26 cellular contexts compared by ENCODE assay signal in genomic region chr16:89582614-89583196, GRCh38. TPM values are rescaled to one million over a fixed set of nuclear protein-coding genes. Genes with fewer than 3 reads are reported as not detected.
DNase-seq lines count a peak whose midpoint lies in the region; ATAC-seq and TF ChIP-seq lines count a peak whose summit lies in the region.
"Had no signal": no experiment of that assay in that cellular context is flagged by ENCODE, and none has a peak within 500 bp of the region (broad histone marks: within the 10 kb centered on the region; RNA-seq: fewer than 3 reads in every experiment).

No MANE protein-coding gene starts in this region.

- H3K9me2 ChIP-seq in PC-9 (ENCODE audit: insufficient read depth) = no peaks in the 10 kb centered on the region

- H3K4me3 Mint-ChIP-seq in CD8-positive, alpha-beta T cell = no peak overlapping the region
- H3K4me3 Mint-ChIP-seq: activated CD4-positive, alpha-beta memory T cell treated with anti-CD3 and anti-CD28 coated beads for 36 hours; CD8-positive, alpha-beta memory T cell; memory B cell; natural killer cell treated with Interleukin-12 subunit alpha and Interleukin-12 subunit beta and Interleukin-15 and Interleukin-18, amount 100 ng/mL, for 72 hours; T-helper 17 cell had no signal

- no peaks in the 10 kb centered on the region for H3K9me3 ChIP-seq in PC-9 (ENCODE audit: insufficient read depth, low read depth)
- peaks cover 2% of the 10 kb centered on the region for H3K9me3 ChIP-seq in fibroblast of lung (ENCODE audit: control insufficient read depth, insufficient read depth, low read depth, low read length)
- H3K9me3 ChIP-seq in neuronal stem cell (replicated peaks in 1 of 2; ENCODE audit: control insufficient read depth in 2 of 2, insufficient read depth in 1 of 2, low read depth in 1 of 2, low read length in 2 of 2) = peaks cover 0 to 3% of the 10 kb centered on the region in 2 donors
- H3K9me3 ChIP-seq in CD8-positive, alpha-beta T cell (ENCODE audit: low read length) = no peaks in the 10 kb centered on the region
- no peaks in the 10 kb centered on the region for H3K9me3 ChIP-seq in ascending aorta
- H3K9me3 ChIP-seq: heart left ventricle, suprapubic skin had no signal

- peak overlapping the region; percentile 71 for H3K14ac ChIP-seq in neuronal stem cell (ENCODE audit: low read length)

- no peak overlapping the region for H3K4ac ChIP-seq in neuronal stem cell (ENCODE audit: low read length)

- no peaks in the 10 kb centered on the region for H3K79me1 ChIP-seq in neuronal stem cell (ENCODE audit: low read depth, low read length)

- H3K9me3 Mint-ChIP-seq in CD8-positive, alpha-beta T cell = no peaks in the 10 kb centered on the region
- H3K9me3 Mint-ChIP-seq: activated CD4-positive, alpha-beta memory T cell treated with anti-CD3 and anti-CD28 coated beads for 36 hours; CD8-positive, alpha-beta memory T cell; memory B cell; natural killer cell treated with Interleukin-12 subunit alpha and Interleukin-12 subunit beta and Interleukin-15 and Interleukin-18, amount 100 ng/mL, for 72 hours had no signal

- intact Hi-C loops in PC-9 (cut with micrococcal nuclease; ENCODE audit: unreplicated experiment) (no loop called here), ascending aorta (cut with DNase I) (no loop called here)
- intact Hi-C loops in CD8-positive, alpha-beta T cell (cut with DNase I, micrococcal nuclease) = no loop called here

- H2BK5ac ChIP-seq in neuronal stem cell (ENCODE audit: low read length) = peak overlapping the region; percentile 66

- DNase-seq in PC-9 (no peak), fibroblast of lung (ENCODE audit: low read depth in 2 of 2) (no peak), neuronal stem cell (ENCODE audit: low spot score) (no peak), HuH-7.5 (ENCODE audit: low spot score) (no peak), ascending aorta (ENCODE audit: low spot score in 2 of 2) (no peak)
- DNase-seq in CD8-positive, alpha-beta T cell = no peak
- DNase-seq in stimulated activated CD4-positive, alpha-beta T cell treated with anti-CD3 and anti-CD28 coated beads, Interleukin-4, amount 100 ng/mL, for 24 hours = no peak
- DNase-seq: activated CD4-positive, alpha-beta memory T cell treated with anti-CD3 and anti-CD28 coated beads for 36 hours; activated T-cell treated with anti-CD3 and anti-CD28 coated beads for 4 hours; amygdala; CD8-positive, alpha-beta memory T cell; cerebellar nuclear complex; DND-41; heart left ventricle; NCI-H526; SIG-M5; WERI-Rb-1 had no signal

- H3K4me3 ChIP-seq in ACC112 (ENCODE audit: low read depth, low read length) (no peak overlapping the region), PC-9 (no peak overlapping the region), fibroblast of lung (replicated peaks in 1 of 4; ENCODE audit: control extremely low read depth in 1 of 4, insufficient read depth in 1 of 4, low read depth in 3 of 4, low read length in 4 of 4) (no peak overlapping the region), neuronal stem cell (ENCODE audit: low read length in 2 of 2) (no peak overlapping the region), ascending aorta (no peak overlapping the region)
- no peak overlapping the region for H3K4me3 ChIP-seq in CD8-positive, alpha-beta T cell (ENCODE audit: low read depth, low read length)
- H3K4me3 ChIP-seq: heart left ventricle, K562, skin epidermis, suprapubic skin had no signal

- H2AFZ ChIP-seq in ACC112 (ENCODE audit: low read length, unreplicated experiment) (no peak overlapping the region), PC-9 (no peak overlapping the region), fibroblast of lung (ENCODE audit: low read length) (no peak overlapping the region), neuronal stem cell (ENCODE audit: low read length) (peak overlapping the region; percentile 34)

- POLR2A ChIA-PET in PC-9 (lab: Charles Lee; ENCODE audit: unreplicated experiment) = interaction anchor here (0.7 kb wide), 1 partner anchor 8 kb away, joined by 4 read pairs; no protein-coding TSS in a partner anchor
- POLR2A ChIA-PET in CD8-positive, alpha-beta T cell (lab: Charles Lee) = no interaction called here

- BruUV-seq in PC-9 (replicated peaks; lab: Mats Ljungman, UMichigan) = no TSS peak

- H3K9ac ChIP-seq in fibroblast of lung (ENCODE audit: insufficient read depth, low read length) (peak overlapping the region; percentile 52), neuronal stem cell (ENCODE audit: low read depth, low read length, poor library complexity) (peak overlapping the region; percentile 60)

- no peak overlapping the region for H4K8ac ChIP-seq in neuronal stem cell (ENCODE audit: low read depth, low read length)

- peak overlapping the region; percentile 63 for H2AK5ac ChIP-seq in neuronal stem cell (ENCODE audit: low read depth, low read length)

- WGBS in neuronal stem cell (ENCODE audit: extremely low coverage in 2 of 2, insufficient read length in 2 of 2, insufficient replicate concordance in 1 of 2), 2 donors = no CpG with 5 or more reads among the region's 19 CpGs

- H3K79me2 ChIP-seq in ACC112 (ENCODE audit: control insufficient read depth, insufficient read depth, low read length, unreplicated experiment) = peaks cover 3% of the 10 kb centered on the region
- no peaks in the 10 kb centered on the region for H3K79me2 ChIP-seq in PC-9 (ENCODE audit: low read depth)
- no peaks in the 10 kb centered on the region for H3K79me2 ChIP-seq in fibroblast of lung (ENCODE audit: control insufficient read depth, insufficient read depth, low read length)

- peak overlapping the region; percentile 73 for H3K23ac ChIP-seq in neuronal stem cell (ENCODE audit: low read depth, low read length, poor library complexity)

- H3K36me3 Mint-ChIP-seq in CD8-positive, alpha-beta T cell = no peaks in the 10 kb centered on the region
- H3K36me3 Mint-ChIP-seq: activated CD4-positive, alpha-beta memory T cell treated with anti-CD3 and anti-CD28 coated beads for 36 hours; CD8-positive, alpha-beta memory T cell; memory B cell; natural killer cell treated with Interleukin-12 subunit alpha and Interleukin-12 subunit beta and Interleukin-15 and Interleukin-18, amount 100 ng/mL, for 72 hours had no signal

- no peak overlapping the region for H2BK12ac ChIP-seq in neuronal stem cell (ENCODE audit: low read length)

- TF ChIP-seq CTCF in PC-9 (conservative IDR thresholded peaks at IDR 0.05) = no peak
- TF ChIP-seq CTCF in fibroblast of lung (conservative IDR thresholded peaks at IDR 0.05 in 1 of 2, IDR thresholded peaks at IDR 0.05 in 1 of 2; ENCODE audit: low read depth in 1 of 2, low read length in 2 of 2) = no peak
- TF ChIP-seq CTCF in CD8-positive, alpha-beta T cell (IDR thresholded peaks at IDR 0.05) = no peak
- TF ChIP-seq CTCF in ascending aorta (IDR thresholded peaks at IDR 0.05) = no peak

- no peaks in the 10 kb centered on the region for H3K4me1 Mint-ChIP-seq in CD8-positive, alpha-beta T cell (ENCODE audit: low read depth)
- H3K4me1 Mint-ChIP-seq: memory B cell, T-helper 17 cell had no signal

- ATAC-seq in CD8-positive, alpha-beta T cell = no peak
- ATAC-seq: K562, T-helper 17 cell had no signal

- H3K27me3 Mint-ChIP-seq in CD8-positive, alpha-beta T cell (ENCODE audit: low read depth) = peaks cover 2% of the 10 kb centered on the region
- H3K27me3 Mint-ChIP-seq: activated CD4-positive, alpha-beta memory T cell treated with anti-CD3 and anti-CD28 coated beads for 36 hours; CD8-positive, alpha-beta memory T cell; memory B cell; T-helper 17 cell had no signal

- no peak overlapping the region for H2BK120ac ChIP-seq in neuronal stem cell (ENCODE audit: low read depth, low read length)

- peak overlapping the region; percentile 94 for H3K27ac ChIP-seq in ACC112 (ENCODE audit: low read depth, low read length)
- H3K27ac ChIP-seq in PC-9 = peak overlapping the region; percentile 61
- peak overlapping the region; percentile 83 for H3K27ac ChIP-seq in fibroblast of lung (ENCODE audit: insufficient read depth, low read length)
- no peak overlapping the region for H3K27ac ChIP-seq in neuronal stem cell (replicated peaks; ENCODE audit: low read length)
- H3K27ac ChIP-seq in CD8-positive, alpha-beta T cell (ENCODE audit: low read depth, low read length) = no peak overlapping the region
- no peak overlapping the region for H3K27ac ChIP-seq in ascending aorta
- H3K27ac ChIP-seq: heart left ventricle, suprapubic skin, WERI-Rb-1 had no signal

- H4K91ac ChIP-seq in neuronal stem cell (ENCODE audit: low read depth, low read length, poor library complexity) = no peak overlapping the region

- H3K18ac ChIP-seq in neuronal stem cell (ENCODE audit: low read length) = peak overlapping the region; percentile 71

- no peak overlapping the region for H3K27ac Mint-ChIP-seq in CD8-positive, alpha-beta T cell
- H3K27ac Mint-ChIP-seq: activated CD4-positive, alpha-beta memory T cell treated with anti-CD3 and anti-CD28 coated beads for 36 hours; CD8-positive, alpha-beta memory T cell; HFFc6; memory B cell; natural killer cell treated with Interleukin-12 subunit alpha and Interleukin-12 subunit beta and Interleukin-15 and Interleukin-18, amount 100 ng/mL, for 72 hours; progenitor cell of endocrine pancreas; T-helper 17 cell had no signal

- peaks cover 35% of the 10 kb centered on the region for H3K4me1 ChIP-seq in ACC112 (ENCODE audit: control insufficient read depth, insufficient read depth, low read length, unreplicated experiment)
- peaks cover 22% of the 10 kb centered on the region for H3K4me1 ChIP-seq in PC-9 (replicated peaks; ENCODE audit: insufficient read depth)
- peaks cover 17% of the 10 kb centered on the region for H3K4me1 ChIP-seq in fibroblast of lung (ENCODE audit: control insufficient read depth, extremely low read depth, insufficient read depth, low read length)
- H3K4me1 ChIP-seq in neuronal stem cell (ENCODE audit: control insufficient read depth in 2 of 2, insufficient read depth in 1 of 2, low read depth in 1 of 2, low read length in 2 of 2) = peaks cover 2 to 11% of the 10 kb centered on the region in 2 donors
- no peaks in the 10 kb centered on the region for H3K4me1 ChIP-seq in CD8-positive, alpha-beta T cell (ENCODE audit: insufficient read depth, low read length)
- no peaks in the 10 kb centered on the region for H3K4me1 ChIP-seq in ascending aorta

- CTCF ChIA-PET in PC-9 (lab: Charles Lee) = no interaction called here
- CTCF ChIA-PET in CD8-positive, alpha-beta T cell (lab: Charles Lee) = no interaction called here

- H3K36me3 ChIP-seq in ACC112 (ENCODE audit: insufficient read depth, low read length) (peaks cover 26% of the 10 kb centered on the region; the same call in 1 of the 2 replicates), PC-9 (ENCODE audit: low read depth) (peaks cover 6% of the 10 kb centered on the region), fibroblast of lung (ENCODE audit: control insufficient read depth, insufficient read depth, low read length) (peaks cover 8% of the 10 kb centered on the region), neuronal stem cell (replicated peaks in 1 of 2; ENCODE audit: control insufficient read depth in 2 of 2, insufficient read depth in 2 of 2, low read length in 2 of 2) (no peaks in the 10 kb centered on the region), ascending aorta (no peaks in the 10 kb centered on the region)
- no peaks in the 10 kb centered on the region for H3K36me3 ChIP-seq in CD8-positive, alpha-beta T cell (ENCODE audit: insufficient read depth, low read length)
- H3K36me3 ChIP-seq: heart left ventricle, suprapubic skin, WERI-Rb-1 had no signal

- H3K27me3 ChIP-seq in ACC112 (ENCODE audit: insufficient read depth, low read length) (no peaks in the 10 kb centered on the region), PC-9 (ENCODE audit: insufficient read depth, low read depth) (no peaks in the 10 kb centered on the region), fibroblast of lung (ENCODE audit: control insufficient read depth, insufficient read depth, low read length) (no peaks in the 10 kb centered on the region), neuronal stem cell (ENCODE audit: control insufficient read depth in 3 of 3, insufficient read depth in 3 of 3, low read depth in 1 of 3, low read length in 3 of 3) (no peaks in the 10 kb centered on the region), ascending aorta (no peaks in the 10 kb centered on the region)
- no peaks in the 10 kb centered on the region for H3K27me3 ChIP-seq in CD8-positive, alpha-beta T cell (ENCODE audit: insufficient read depth, low read length)
- H3K27me3 ChIP-seq: heart left ventricle, suprapubic skin had no signal

- H3F3A ChIP-seq in PC-9 (ENCODE audit: insufficient read depth, low read depth) = peaks cover 38% of the 10 kb centered on the region

- H4K20me1 ChIP-seq in PC-9 (ENCODE audit: insufficient read depth) (no peaks in the 10 kb centered on the region), fibroblast of lung (ENCODE audit: control insufficient read depth, extremely low read depth, insufficient read depth, low read length) (no peaks in the 10 kb centered on the region)

- H3K4me2 ChIP-seq in PC-9 (peak overlapping the region; percentile 47), fibroblast of lung (ENCODE audit: extremely low read depth, insufficient read depth, low read length) (no peak overlapping the region), neuronal stem cell (ENCODE audit: insufficient read depth, low read length, poor library complexity, severe bottlenecking) (no peak overlapping the region)

- peak overlapping the region; percentile 49 for H2BK15ac ChIP-seq in neuronal stem cell (ENCODE audit: low read length)

RNA-seq across cellular contexts. Expression of gene CPNE7, which starts 7.1 kb away (rescaled TPM):
- total RNA-seq in PC-9 (2021) (19.5 and 27.8 TPM in 2 replicates), fibroblast of lung (13.1 and 53.0 TPM in 2 replicates), ascending aorta (not detected)
- 10.2 and 14.5 TPM in 2 replicates for polyA plus RNA-seq in fibroblast of lung
- 9.4 and 14.1 TPM in 2 replicates for polyA plus RNA-seq in fibroblast of lung (2012)
- polyA minus RNA-seq in fibroblast of lung (ENCODE audit: low replicate concordance) = 8.0 and 15.7 TPM in 2 replicates
- 1.4 TPM for polyA plus RNA-seq in neuronal stem cell (2013, experiment 1 of 2)
- polyA plus RNA-seq in neuronal stem cell (2013, experiment 2 of 2) = 1.6 TPM
- 1 to 10 TPM in 1 of 2 experiments, under 1 TPM in 1; 0.72 to 1.8 TPM for total RNA-seq in CD8-positive, alpha-beta T cell

RNA-seq across cellular contexts. Expression of gene RPL13, which starts 22.2 kb away (rescaled TPM):
- total RNA-seq in PC-9 (2021) (2,045 and 3,124 TPM in 2 replicates), fibroblast of lung (3,823 and 3,824 TPM in 2 replicates), ascending aorta (8,360 TPM)
- 1,441 and 1,442 TPM in 2 replicates for polyA plus RNA-seq in fibroblast of lung
- polyA plus RNA-seq in fibroblast of lung (2012) = 2,548 and 2,943 TPM in 2 replicates
- polyA minus RNA-seq in fibroblast of lung (ENCODE audit: low replicate concordance) = 716 and 909 TPM in 2 replicates
- polyA plus RNA-seq in neuronal stem cell (2013, experiment 1 of 2) = 5,003 TPM
- polyA plus RNA-seq in neuronal stem cell (2013, experiment 2 of 2) = 4,966 TPM
- total RNA-seq in CD8-positive, alpha-beta T cell = 1,000 to 10,000 TPM; 4,632 to 4,668 TPM

RNA-seq across cellular contexts. Expression of gene DPEP1, which starts 30.7 kb away (rescaled TPM):
- total RNA-seq in PC-9 (2021) = not detected in 2 replicates
- total RNA-seq in fibroblast of lung = under 0.01 and 0.17 TPM in 2 replicates
- not detected in 2 replicates for polyA plus RNA-seq in fibroblast of lung
- polyA plus RNA-seq in fibroblast of lung (2012) = not detected in 2 replicates
- polyA minus RNA-seq in fibroblast of lung (ENCODE audit: low replicate concordance) = not detected in 2 replicates
- polyA plus RNA-seq in neuronal stem cell (2013, experiment 1 of 2) = 1.1 TPM
- polyA plus RNA-seq in neuronal stem cell (2013, experiment 2 of 2) = 0.79 TPM
- total RNA-seq in CD8-positive, alpha-beta T cell = not detected
- not detected for total RNA-seq in ascending aorta
- total RNA-seq: activated CD4-positive, alpha-beta memory T cell treated with anti-CD3 and anti-CD28 coated beads for 36 hours; CD8-positive, alpha-beta memory T cell; heart left ventricle; HFFc6; natural killer cell treated with Interleukin-12 subunit alpha and Interleukin-12 subunit beta and Interleukin-15 and Interleukin-18, amount 100 ng/mL, for 72 hours; T-helper 17 cell had no signal
- polyA plus RNA-seq: CD8-positive, alpha-beta memory T cell; heart left ventricle had no signal

Comparison
In these comparisons a context has a peak if more than half of its experiments do, and no peak if none do; other contexts are left out.
1. H3K27ac ChIP-seq: peak in ACC112 (single experiment), PC-9 (single experiment) and fibroblast of lung (single experiment); none in neuronal stem cell (single experiment), CD8-positive, alpha-beta T cell (single experiment) and ascending aorta (0 of 2).